8 cellular contexts compared by ENCODE assay signal in genomic region chr12:53097564-53098353, GRCh38. TPM values are rescaled to one million over a fixed set of nuclear protein-coding genes. Genes with fewer than 3 reads are reported as not detected.
A peak's percentile ranks its signal among the peaks of the same experiment; 100 is the strongest.
DNase-seq lines count a peak whose midpoint lies in the region; ATAC-seq, FAIRE-seq and TF ChIP-seq lines count a peak whose summit lies in the region.

IGFBP6 (plus strand) TSS chr12:53097667; CDS start chr12:53097718, 51 bp downstream.

- H3K4me2 ChIP-seq in K562 (ENCODE audit: insufficient read depth, low read length): peak within 1 kb of the TSS; percentile 76
- H3K4me2 ChIP-seq in skeletal muscle satellite cell (ENCODE audit: low read length): peak within 1 kb of the TSS; percentile 84

- intact Hi-C loops in K562 (cut with micrococcal nuclease): no loop called here

- POLR2A ChIA-PET in K562 (lab: Yijun Ruan, JAX): interaction anchor here (0.5 to 1.0 kb wide), 4 partner anchors 13 to 89 kb away, joined by 3 read pairs; partner anchors contain the start of gene SPRYD3

- H2AFZ ChIP-seq in K562 (ENCODE audit: low read depth, low read length): peak within 1 kb of the TSS; percentile 98

- H3K9me3 ChIP-seq in K562 (replicated peaks; ENCODE audit: control insufficient read depth, insufficient read depth, low read depth, low read length) (no peaks in the 10 kb centered on the region), iPS-18a (ENCODE audit: control insufficient read depth, low read depth, low read length) (no peaks in the 10 kb centered on the region), skeletal muscle satellite cell (replicated peaks; ENCODE audit: low read length) (no peaks in the 10 kb centered on the region)

- in situ Hi-C loops in K562 (cut with MboI): no loop called here

- BruUV-seq in K562 (replicated peaks; lab: Mats Ljungman, UMichigan): no TSS peak

- ATAC-seq in K562 (peak; percentile 82), GM21515 (IDR thresholded peaks at IDR 0.05; ENCODE audit: unreplicated experiment) (no peak), GM18517 (IDR thresholded peaks at IDR 0.05; ENCODE audit: unreplicated experiment) (no peak)

- H3K4me1 ChIP-seq in K562 (replicated peaks in 1 of 2; ENCODE audit: control insufficient read depth in 2 of 2, insufficient read depth in 2 of 2, low read length in 2 of 2) (peaks cover 33 to 35% of the 10 kb centered on the region in 2 experiments), iPS-18a (ENCODE audit: control insufficient read depth, low read depth, low read length) (peaks cover 22% of the 10 kb centered on the region), skeletal muscle satellite cell (ENCODE audit: control insufficient read depth, insufficient read depth, low read length) (peaks cover 39% of the 10 kb centered on the region)

- TF ChIP-seq POLR2A in K562 (conservative IDR thresholded peaks at IDR 0.05): no peak

- no peaks in the 10 kb centered on the region for H4K20me1 ChIP-seq in K562 (replicated peaks; ENCODE audit: control insufficient read depth, insufficient read depth, low read length)

- FAIRE-seq in K562 (lab: Jason Lieb, UNC): no peak

- H3K27me3 ChIP-seq in K562 (ENCODE audit: control insufficient read depth in 2 of 2, insufficient read depth in 2 of 2, low read length in 2 of 2) (no peaks in the 10 kb centered on the region), iPS-18a (ENCODE audit: control insufficient read depth, insufficient read depth, low read length) (peaks cover 36% of the 10 kb centered on the region), skeletal muscle satellite cell (ENCODE audit: control insufficient read depth, insufficient read depth, low read length) (no peaks in the 10 kb centered on the region)

- CTCF ChIA-PET in K562 (lab: Yijun Ruan, JAX; ENCODE audit: low intra/inter-chr PET ratio): interaction anchor here (0.7 to 2.9 kb wide), 2 partner anchors 32 to 51 kb away, joined by 4 to 49 read pairs; no protein-coding TSS in a partner anchor

- H3K4me3 ChIP-seq in K562 (peak within 1 kb of the TSS; percentile 44), iPS-18a (ENCODE audit: low read length) (peak within 1 kb of the TSS; percentile 85), skeletal muscle satellite cell (ENCODE audit: low read length) (peak within 1 kb of the TSS; percentile 83)

- H3K27ac ChIP-seq in K562 (ENCODE audit: extremely low read depth, low read depth, low read length): peak within 1 kb of the TSS; percentile 60
- H3K27ac ChIP-seq in iPS-18a (ENCODE audit: low read length): no peak within 1 kb of the TSS

- H3K36me3 ChIP-seq in K562 (ENCODE audit: control insufficient read depth, insufficient read depth, low read length): no peaks in the 10 kb centered on the region
- no peaks in the 10 kb centered on the region for H3K36me3 ChIP-seq in iPS-18a (ENCODE audit: control insufficient read depth, low read depth, low read length)
- H3K36me3 ChIP-seq in skeletal muscle satellite cell (ENCODE audit: insufficient read depth, low read length): peaks cover 17% of the 10 kb centered on the region

- 4% methylated on average over 45 of the region's 51 CpGs for WGBS in K562 (ENCODE audit: insufficient coverage, low coverage, missing lambda C conversion rate)

- TF ChIP-seq CTCF in K562 (IDR thresholded peaks at IDR 0.05 in 2 of 3, conservative IDR thresholded peaks at IDR 0.05 in 1 of 3; ENCODE audit: insufficient read depth in 2 of 3, low read depth in 1 of 3, low read length in 3 of 3): no peak

- H3K9me1 ChIP-seq in K562 (ENCODE audit: control insufficient read depth, insufficient read depth, low read length): peaks cover 6% of the 10 kb centered on the region

- no peak for TF ChIP-seq EP300 in Ishikawa (IDR thresholded peaks at IDR 0.05; ENCODE audit: borderline replicate concordance)
- no peak for TF ChIP-seq EP300 in K562 (IDR thresholded peaks at IDR 0.05; ENCODE audit: low read length)

- DNase-seq in GDM1 (lab: John Stamatoyannopoulos, UW): peak; percentile 42
- peak; percentile 45 for DNase-seq in T-helper 9 cell
- peak; percentile 62 to 81 (median 78) for DNase-seq in K562 (ENCODE audit: extremely low read depth in 1 of 4, low spot score in 3 of 4)

- H3K9ac ChIP-seq in K562 (ENCODE audit: insufficient read depth in 1 of 2, low read depth in 2 of 2, low read length in 2 of 2) (peak within 1 kb of the TSS; percentile 56 to 86; a peak in 3 of 4 replicates), iPS-18a (ENCODE audit: low read length) (peak within 1 kb of the TSS; percentile 20), skeletal muscle satellite cell (ENCODE audit: low read depth, low read length) (peak within 1 kb of the TSS; percentile 81)

- TF ChIP-seq RAD21 in Ishikawa (IDR thresholded peaks at IDR 0.05; ENCODE audit: low read depth) (no peak), K562 (CRISPR knock-in tag; conservative IDR thresholded peaks at IDR 0.05 in 1 of 2, IDR thresholded peaks at IDR 0.05 in 1 of 2) (no peak)

- no peaks in the 10 kb centered on the region for H3K79me2 ChIP-seq in K562 (ENCODE audit: control insufficient read depth, insufficient read depth, low read length)

TF ChIP-seq in Ishikawa, 13 proteins besides CTCF, POLR2A, EP300 and RAD21 (continues in another document):
- TF ChIP-seq REST (IDR thresholded peaks at IDR 0.05; ENCODE audit: low read depth): no peak
- TF ChIP-seq YY1 (IDR thresholded peaks at IDR 0.05; ENCODE audit: low read depth): no peak

TF ChIP-seq in K562, 482 proteins besides CTCF, POLR2A, EP300 and RAD21 (continues in another document):
- TF ChIP-seq RBBP5 (IDR thresholded peaks at IDR 0.05; ENCODE audit: borderline replicate concordance, insufficient read depth, low read length, poor library complexity, severe bottlenecking): peak; percentile 44
- TF ChIP-seq THRAP3 (IDR thresholded peaks at IDR 0.05; ENCODE audit: borderline replicate concordance): no peak
- TF ChIP-seq BACH1 (tag; IDR thresholded peaks at IDR 0.05): no peak
- no peak for TF ChIP-seq EP400 (IDR thresholded peaks at IDR 0.05)
- no peak for TF ChIP-seq HOXB6 (CRISPR knock-in tag; IDR thresholded peaks at IDR 0.05; ENCODE audit: borderline replicate concordance)
- no peak for TF ChIP-seq XRCC4 (IDR thresholded peaks at IDR 0.05; ENCODE audit: extremely low read depth, insufficient read depth, insufficient read length)
- TF ChIP-seq TCFL5 (CRISPR knock-in tag; conservative IDR thresholded peaks at IDR 0.05): no peak
- TF ChIP-seq ZKSCAN8 (CRISPR knock-in tag; IDR thresholded peaks at IDR 0.05): no peak
- TF ChIP-seq KDM5B (IDR thresholded peaks at IDR 0.05; ENCODE audit: insufficient replicate concordance, low read depth, low read length): peak; percentile 31
- no peak for TF ChIP-seq PCBP2 (IDR thresholded peaks at IDR 0.05; ENCODE audit: low read depth, low read length, poor library complexity, severe bottlenecking)
- no peak for TF ChIP-seq VEZF1 (CRISPR knock-in tag; IDR thresholded peaks at IDR 0.05)
- TF ChIP-seq RNF219 (CRISPR knock-in tag; IDR thresholded peaks at IDR 0.05): no peak
- TF ChIP-seq ZFX (CRISPR knock-in tag; IDR thresholded peaks at IDR 0.05): peak; percentile 74

RNA-seq across cellular contexts. Expression of gene IGFBP6, which starts in this region (rescaled TPM):
- total RNA-seq in K562 (2011; cell fraction: chromatin; rRNA removed; ENCODE audit: low replicate concordance): 0.97 TPM in 1 of 2 replicates, not detected in the other
- total RNA-seq in K562 (2011; cell fraction: nucleolus; rRNA removed): 0.66 and 1.8 TPM in 2 replicates
- total RNA-seq in K562 (2011; cell fraction: nucleoplasm; rRNA removed): 0.37 TPM in 1 of 2 replicates, not detected in the other
- total RNA-seq in K562 (2014; rRNA removed) (1.2 and 1.6 TPM in 2 replicates), K562 (2014; rRNA removed; fragmentation: Illumina TruSeq; extraction: Trizol) (0.36 and 0.61 TPM in 2 replicates), K562 (2015; rRNA removed; fragmentation: Illumina TruSeq; extraction: Trizol) (0.38 and 0.76 TPM in 2 replicates), K562 (2021) (1.4 and 2.3 TPM in 2 replicates)
- polyA plus RNA-seq in K562 (2011; rRNA removed) (0.24 and 1.4 TPM in 2 replicates), K562 (2014; fragmentation: Illumina TruSeq; extraction: Trizol) (0.52 and 0.62 TPM in 2 replicates), K562 (2014; fragmentation: Nextera tagmentation; extraction: Ambion mirVana) (under 1 TPM; 0.15 to 0.23 TPM), K562 (2014; rRNA removed) (0.54 and 2.4 TPM in 2 replicates)
- 0.94 and 2.5 TPM in 2 replicates for polyA plus RNA-seq in K562 (2011; cell fraction: cytosol; rRNA removed)
- polyA plus RNA-seq in K562 (2011; cell fraction: nucleus; rRNA removed): 0.24 and 0.47 TPM in 2 replicates
- polyA plus RNA-seq in K562 (2012): 0.89 and 1.4 TPM in 2 replicates
- not detected in 2 replicates for polyA minus RNA-seq in K562 (2011; rRNA and poly(A)+ RNA removed)
- 1.1 TPM in 1 of 2 replicates, not detected in the other for polyA minus RNA-seq in K562 (2011; cell fraction: cytosol; rRNA and poly(A)+ RNA removed)
- polyA minus RNA-seq in K562 (2011; cell fraction: nucleus; rRNA and poly(A)+ RNA removed): not detected in 2 replicates
- 603 and 918 TPM in 2 replicates for total RNA-seq in skeletal muscle satellite cell (2012; rRNA removed)

Comparison
In these comparisons a context has a peak if more than half of its experiments do, and no peak if none do; other contexts are left out.
1. H3K9ac ChIP-seq: peak in every context shown above with its lines; median percentile 81 in skeletal muscle satellite cell; 71 in K562; 20 in iPS-18a.